Comparison of ENCODE assay signal across 29 cellular contexts in the genomic region with DNA sequence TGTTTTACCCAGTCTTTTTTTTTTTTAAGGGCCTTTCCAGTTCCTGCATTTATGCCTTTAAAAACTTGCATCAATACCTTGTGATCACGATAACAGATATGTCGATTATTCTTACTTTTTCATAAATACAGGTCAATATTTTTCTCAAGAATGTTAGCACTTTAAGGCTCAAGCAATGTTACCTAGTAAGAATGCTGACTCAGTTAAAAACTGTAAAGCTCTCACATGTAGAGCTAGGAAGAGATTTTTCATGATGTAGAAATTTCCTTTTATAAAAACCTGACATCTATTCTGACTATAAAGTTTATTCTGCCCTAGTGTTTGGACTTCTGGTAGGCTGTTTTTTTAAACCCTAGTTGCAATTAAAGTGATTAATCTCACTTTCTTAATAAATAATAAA.
"Had no signal": no experiment of that assay in that cellular context is flagged by ENCODE, and none has a peak within 500 bp of the region (broad histone marks: within the 10 kb centered on the region; RNA-seq: fewer than 3 reads in every experiment).

No MANE protein-coding gene starts in this region.

- DNase-seq: naive thymus-derived CD8-positive, alpha-beta T cell; nephron progenitor cell; occipital lobe; ovary; posterior cingulate gyrus; psoas muscle; right cardiac atrium; spleen; stimulated activated CD4-positive, alpha-beta T cell treated with anti-CD3 and anti-CD28 coated beads, Interleukin-12 subunit alpha, Interleukin-12 subunit beta, amount 100 ng/mL, for 4 hours; stimulated activated CD4-positive, alpha-beta T cell treated with anti-CD3 and anti-CD28 coated beads, Interleukin-1b, Interleukin-23, amount 100 ng/mL, for 48 hours; stimulated activated CD4-positive, alpha-beta T cell treated with anti-CD3 and anti-CD28 coated beads, Interleukin-4, amount 100 ng/mL, for 1 hour; stimulated activated CD4-positive, alpha-beta T cell treated with anti-CD3 and anti-CD28 coated beads, Interleukin-4, amount 100 ng/mL, for 4 hours; stimulated activated CD8-positive, alpha-beta memory T cell treated with anti-CD3 and anti-CD28 coated beads, Interleukin-4, amount 100 ng/mL, for 48 hours; stimulated activated naive CD4-positive, alpha-beta T cell; stimulated activated naive CD8-positive, alpha-beta T cell treated with anti-CD3 and anti-CD28 coated beads, Interleukin-15, amount 100 ng/mL, for 72 hours; stimulated activated naive CD8-positive, alpha-beta T cell treated with anti-CD3 and anti-CD28 coated beads, Interleukin-15, Interleukin-2, amounts not matched to agents 100 U/mL and 50 U/mL, for 24 hours; substantia nigra; testis; tibial artery; transverse colon; upper lobe of right lung; uterus had no signal

- H3K9me3 ChIP-seq: ovary, psoas muscle, testis, tibial artery, upper lobe of right lung, uterus had no signal

- H3K4me3 ChIP-seq: ovary, psoas muscle, skin epidermis, smooth muscle cell, spleen, suprapubic skin, testis, tibial artery, transverse colon, upper lobe of right lung, uterus had no signal

- H3K36me3 ChIP-seq: ovary, spleen, suprapubic skin, tibial artery, transverse colon, upper lobe of right lung, uterus had no signal

- ATAC-seq: naive thymus-derived CD8-positive, alpha-beta T cell; natural killer cell treated with Interleukin-12 subunit alpha and Interleukin-12 subunit beta and Interleukin-15 and Interleukin-18, amount 100 ng/mL, for 72 hours; psoas muscle; right cardiac atrium; sciatic nerve; stimulated activated memory B cell treated with anti-CD40 and anti-IgM and Interleukin-4, amounts not matched to agents 10 μg/mL and 1 μg/mL and 100 μg/mL, for 72 hours; stimulated activated naive CD8-positive, alpha-beta T cell treated with anti-CD3 and anti-CD28 coated beads, Interleukin-15, amount 100 ng/mL, for 72 hours; stimulated activated naive CD8-positive, alpha-beta T cell treated with anti-CD3 and anti-CD28 coated beads, Interleukin-15, Interleukin-2, amounts not matched to agents 100 U/mL and 50 U/mL, for 24 hours; upper lobe of right lung had no signal

- H3K27me3 ChIP-seq: ovary, spleen, suprapubic skin, testis, tibial artery, transverse colon, upper lobe of right lung, uterus had no signal

- H3K4me2 ChIP-seq: smooth muscle cell had no signal

- H3K9ac ChIP-seq: parathyroid adenoma had no signal

- H3K4me1 ChIP-seq: parathyroid adenoma, psoas muscle, spleen, suprapubic skin, testis, tibial artery, transverse colon, upper lobe of right lung, uterus had no signal

- H2AFZ ChIP-seq: parathyroid adenoma had no signal

- H3K79me2 ChIP-seq: parathyroid adenoma had no signal

- H3K27ac ChIP-seq: ovary, parathyroid adenoma, psoas muscle, skin epidermis, spleen, suprapubic skin, testis, tibial artery, transverse colon, upper lobe of right lung, uterus had no signal
